ENCODE assay signal across 29 cellular contexts in genomic region chr4:173391691-173392090, GRCh38. TPM values are rescaled to one million over a fixed set of nuclear protein-coding genes. Genes with fewer than 3 reads are reported as not detected.
"Had no signal": no experiment of that assay in that cellular context is flagged by ENCODE, and none has a peak within 500 bp of the region (broad histone marks: within the 10 kb centered on the region; RNA-seq: fewer than 3 reads in every experiment).

No MANE protein-coding gene starts in this region.

- H3K36me3 ChIP-seq: colonic mucosa had no signal

- H3K9me3 Mint-ChIP-seq: dendritic cell treated with granulocyte-macrophage colony-stimulating factor and Interleukin-4, amounts not matched to agents 40 ng/mL and 50 ng/mL, for 4 days; effector memory CD8-positive, alpha-beta T cell; endodermal cell had no signal

- DNase-seq: colonic mucosa; cortex of kidney; dermis blood vessel endothelial cell; dorsolateral prefrontal cortex; effector CD4-positive, alpha-beta T cell; effector CD8-positive, alpha-beta T cell; effector memory CD4-positive, alpha-beta T cell; effector memory CD8-positive, alpha-beta T cell; endodermal cell; erythroblast; esophagus squamous epithelium; foreskin fibroblast; foreskin keratinocyte; foreskin melanocyte; gastrocnemius medialis; glutamatergic neuron; head of caudate nucleus; heart left ventricle; heart right ventricle had no signal

- H3K4me3 Mint-ChIP-seq: dendritic cell treated with granulocyte-macrophage colony-stimulating factor and Interleukin-4, amounts not matched to agents 40 ng/mL and 50 ng/mL, for 4 days; effector memory CD8-positive, alpha-beta T cell; endodermal cell had no signal

- H3K4me3 ChIP-seq: colonic mucosa, coronary artery, dorsolateral prefrontal cortex, esophagus muscularis mucosa, esophagus squamous epithelium, gastrocnemius medialis, gastroesophageal sphincter, heart left ventricle, heart right ventricle had no signal

- H3K4me1 Mint-ChIP-seq: endodermal cell had no signal

- H3K27ac ChIP-seq: colonic mucosa, coronary artery, epithelial cell of prostate, esophagus muscularis mucosa, esophagus squamous epithelium, foreskin keratinocyte, gastrocnemius medialis, gastroesophageal sphincter, heart left ventricle, heart right ventricle had no signal

- H3K9me3 ChIP-seq: colonic mucosa, esophagus muscularis mucosa, esophagus squamous epithelium, gastrocnemius medialis, gastroesophageal sphincter had no signal

- H3K27me3 ChIP-seq: colonic mucosa, dorsolateral prefrontal cortex, esophagus muscularis mucosa, esophagus squamous epithelium, foreskin keratinocyte, gastrocnemius medialis, gastroesophageal sphincter, heart left ventricle, heart right ventricle had no signal

- ATAC-seq: effector memory CD8-positive, alpha-beta T cell; esophagus mucosa; foreskin keratinocyte; gastrocnemius medialis; gastroesophageal sphincter; heart left ventricle; heart right ventricle had no signal

- H3K27ac Mint-ChIP-seq: dendritic cell treated with granulocyte-macrophage colony-stimulating factor and Interleukin-4, amounts not matched to agents 40 ng/mL and 50 ng/mL, for 4 days; effector memory CD8-positive, alpha-beta T cell; endodermal cell had no signal

- H3K4me1 ChIP-seq: colonic mucosa, esophagus squamous epithelium, foreskin keratinocyte, gastrocnemius medialis, gastroesophageal sphincter, heart left ventricle, heart right ventricle had no signal

RNA-seq across cellular contexts. Expression of gene SCRG1, which starts 7.2 kb away (rescaled TPM):
- total RNA-seq: dermis microvascular lymphatic vessel endothelial cell, endodermal cell, endothelial cell of umbilical vein, epithelial cell of proximal tubule, foreskin keratinocyte, gastrocnemius medialis, glomerular endothelial cell had no signal
